33 cellular contexts compared by ENCODE assay signal in the genomic region with DNA sequence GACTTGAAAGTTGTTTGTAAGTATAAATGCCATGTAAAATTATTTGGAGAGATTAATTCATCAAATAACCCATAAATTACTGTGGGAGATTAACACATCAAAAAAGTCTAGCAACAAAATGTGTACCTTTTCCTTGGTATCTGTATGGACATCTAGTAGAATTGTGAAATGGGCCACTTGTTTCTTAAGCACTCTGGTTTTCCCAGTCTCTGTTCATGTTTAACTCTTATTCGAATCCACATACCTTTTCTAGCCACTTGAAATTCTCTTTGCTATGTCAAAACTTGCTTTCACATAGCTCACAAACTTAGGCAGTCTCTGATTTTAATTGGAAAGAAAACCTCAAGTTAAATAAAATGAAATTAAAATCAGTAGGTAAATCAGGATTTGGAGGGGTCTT.
DNase-seq lines count a peak whose midpoint lies in the region; ATAC-seq and TF ChIP-seq lines count a peak whose summit lies in the region.
"Had no signal": no experiment of that assay in that cellular context is flagged by ENCODE, and none has a peak within 500 bp of the region (broad histone marks: within the 10 kb centered on the region; RNA-seq: fewer than 3 reads in every experiment).

No MANE protein-coding gene starts in this region.

- intact Hi-C loops in left lung (cut with DNase I), result no loop called here
- intact Hi-C loops in upper lobe of right lung (cut with DNase I), result no loop called here

- no peak overlapping the region for H3K27ac ChIP-seq in left lung
- H3K27ac ChIP-seq in upper lobe of right lung, result no peak overlapping the region
- H3K27ac ChIP-seq: 22Rv1; A549; BLaER1; BLaER1 treated with 17β-estradiol and CSF1 and Interleukin-3, amounts not matched to agents 10 nM and 100 nM; C4-2B had no signal

- TF ChIP-seq CTCF in left lung (IDR thresholded peaks at IDR 0.05) (no peak), nephron (IDR thresholded peaks at IDR 0.05; ENCODE audit: unreplicated experiment in 3 of 3) (no peak), upper lobe of right lung (IDR thresholded peaks at IDR 0.05) (no peak)

- H3K36me3 Mint-ChIP-seq in nephron (ENCODE audit: low read depth), result no peaks in the 10 kb centered on the region
- H3K36me3 Mint-ChIP-seq: CD14-positive monocyte; CD4-positive, alpha-beta memory T cell; CD4-positive, CD25-positive, alpha-beta regulatory T cell; CD8-positive, alpha-beta memory T cell; CD8-positive, alpha-beta T cell had no signal

- peaks cover 18% of the 10 kb centered on the region for H3K9me3 Mint-ChIP-seq in nephron
- H3K9me3 Mint-ChIP-seq: CD8-positive, alpha-beta T cell had no signal

- H3K9me3 ChIP-seq in left lung (no peaks in the 10 kb centered on the region), upper lobe of right lung (no peaks in the 10 kb centered on the region)
- H3K9me3 ChIP-seq: A549; BE2C; BLaER1; BLaER1 treated with 17β-estradiol and CSF1 and Interleukin-3, amounts not matched to agents 10 nM and 100 nM; Caco-2 had no signal

- H3K27me3 Mint-ChIP-seq in nephron (ENCODE audit: low read depth), result no peaks in the 10 kb centered on the region
- H3K27me3 Mint-ChIP-seq: B cell; CD4-positive, alpha-beta memory T cell; CD4-positive, alpha-beta T cell; CD4-positive, CD25-positive, alpha-beta regulatory T cell; CD8-positive, alpha-beta memory T cell had no signal

- H3K4me3 Mint-ChIP-seq in nephron, result no peak overlapping the region
- H3K4me3 Mint-ChIP-seq: B cell; CD14-positive monocyte; CD4-positive, alpha-beta memory T cell; CD4-positive, alpha-beta T cell; CD4-positive, CD25-positive, alpha-beta regulatory T cell; CD8-positive, alpha-beta memory T cell; CD8-positive, alpha-beta T cell had no signal

- H3K36me3 ChIP-seq in left lung (no peaks in the 10 kb centered on the region), upper lobe of right lung (no peaks in the 10 kb centered on the region)
- H3K36me3 ChIP-seq: BE2C; BLaER1; BLaER1 treated with 17β-estradiol and CSF1 and Interleukin-3, amounts not matched to agents 10 nM and 100 nM had no signal

- H3K27ac Mint-ChIP-seq in nephron, result peak overlapping the region in 2 of 3 experiments; percentile 51 to 55
- H3K27ac Mint-ChIP-seq: B cell; CD14-positive monocyte; CD4-positive, alpha-beta memory T cell; CD4-positive, alpha-beta T cell; CD4-positive, CD25-positive, alpha-beta regulatory T cell; CD8-positive, alpha-beta memory T cell; CD8-positive, alpha-beta T cell had no signal

- H3K4me1 ChIP-seq in left lung, result no peaks in the 10 kb centered on the region
- H3K4me1 ChIP-seq in upper lobe of right lung, result no peaks in the 10 kb centered on the region
- H3K4me1 ChIP-seq: A549; BE2C; BLaER1; BLaER1 treated with 17β-estradiol and CSF1 and Interleukin-3, amounts not matched to agents 10 nM and 100 nM had no signal

- ATAC-seq in left lung (peak; percentile 86), upper lobe of right lung (peak; percentile 70)
- ATAC-seq: A549; CD8-positive, alpha-beta T cell had no signal

- no peak for DNase-seq in left lung
- DNase-seq in upper lobe of right lung, result no peak
- no peak for DNase-seq in retina
- DNase-seq in NCI-H446 treated with DMSO at 0.1 percent for 48 hours (lab: John Stamatoyannopoulos, UW), result no peak
- no peak for DNase-seq in cortex of kidney (lab: John Stamatoyannopoulos, UW)
- DNase-seq: 8988T; ACHN; AML-193; BE2C; C1 segment of cervical spinal cord; Caco-2; Calu3; CD4-positive, alpha-beta memory T cell; CD4-positive, alpha-beta T cell; CD4-positive, CD25-positive, alpha-beta regulatory T cell; CD8-positive, alpha-beta memory T cell; CD8-positive, alpha-beta T cell; COR-L47; DMS 273 treated with DMSO at 0.1 percent for 48 hours; DMS153; DMS53; DMS79; DMS79 treated with DMSO at 0.1 percent for 48 hours; DND-41; EL had no signal

- H3K27me3 ChIP-seq in left lung (no peaks in the 10 kb centered on the region), upper lobe of right lung (no peaks in the 10 kb centered on the region)
- H3K27me3 ChIP-seq: BE2C; BLaER1; BLaER1 treated with 17β-estradiol and CSF1 and Interleukin-3, amounts not matched to agents 10 nM and 100 nM had no signal

- H3K4me1 Mint-ChIP-seq in nephron, result no peaks in the 10 kb centered on the region
- H3K4me1 Mint-ChIP-seq: B cell; CD14-positive monocyte; CD4-positive, alpha-beta memory T cell; CD4-positive, CD25-positive, alpha-beta regulatory T cell; CD8-positive, alpha-beta memory T cell had no signal

- H3K4me3 ChIP-seq in left lung, result no peak overlapping the region
- H3K4me3 ChIP-seq in upper lobe of right lung, result no peak overlapping the region
- H3K4me3 ChIP-seq: A549; BLaER1; BLaER1 treated with 17β-estradiol and CSF1 and Interleukin-3, amounts not matched to agents 10 nM and 100 nM had no signal
